In the genomic region with DNA sequence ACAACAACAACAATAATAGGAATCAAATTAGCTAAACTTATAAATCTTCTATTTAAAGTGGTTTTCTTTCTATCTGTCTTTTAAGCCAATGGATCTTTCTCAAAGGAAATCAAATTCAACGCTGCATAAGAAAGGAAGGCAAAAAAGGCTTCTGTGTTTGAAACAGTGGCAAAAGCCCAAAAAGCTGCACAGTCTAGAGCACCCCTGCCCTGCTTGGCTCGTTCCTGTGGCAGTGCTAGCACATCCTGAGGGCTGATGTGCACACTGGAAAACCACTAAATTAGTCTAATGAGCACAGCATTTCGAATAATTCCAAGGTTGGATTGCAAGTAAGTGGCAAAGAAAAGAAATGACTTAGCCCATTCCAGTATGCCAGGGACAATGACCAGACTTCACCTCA, we compare ENCODE assay signal across 26 cellular contexts.
"Had no signal": no experiment of that assay in that cellular context is flagged by ENCODE, and none has a peak within 500 bp of the region (broad histone marks: within the 10 kb centered on the region; RNA-seq: fewer than 3 reads in every experiment).

No MANE protein-coding gene starts in this region.

- H3K4me2 ChIP-seq: smooth muscle cell had no signal

- H3K4me1 ChIP-seq: adrenal gland, esophagus muscularis mucosa, left lung, lower lobe of right lung, psoas muscle, right atrium auricular region, stomach, tibial nerve had no signal

- H3K27me3 Mint-ChIP-seq: activated naive CD8-positive, alpha-beta T cell; dendritic cell treated with granulocyte-macrophage colony-stimulating factor and Interleukin-4, amounts not matched to agents 40 ng/mL and 50 ng/mL, for 4 days; stimulated activated naive B cell treated with anti-CD40 and anti-IgM and Interleukin-4, amounts not matched to agents 10 μg/mL and 1 μg/mL and 100 μg/mL, for 72 hours had no signal

- H3K4me3 Mint-ChIP-seq: activated naive CD8-positive, alpha-beta T cell; dendritic cell treated with granulocyte-macrophage colony-stimulating factor and Interleukin-4, amounts not matched to agents 40 ng/mL and 50 ng/mL, for 4 days; endodermal cell; immature natural killer cell; nephron; stimulated activated naive B cell treated with anti-CD40 and anti-IgM and Interleukin-4, amounts not matched to agents 10 μg/mL and 1 μg/mL and 100 μg/mL, for 72 hours had no signal

- H3K27ac ChIP-seq: adrenal gland, esophagus muscularis mucosa, left lung, lower lobe of right lung, neutrophil, ovary, psoas muscle, right atrium auricular region, stomach, tibial nerve had no signal

- H3K4me3 ChIP-seq: adrenal gland, esophagus muscularis mucosa, left lung, lower lobe of right lung, ovary, psoas muscle, right atrium auricular region, smooth muscle cell, stomach, tibial nerve had no signal

- DNase-seq: activated CD4-positive, alpha-beta T cell treated with anti-CD3 and anti-CD28 coated beads for 4 hours; activated CD4-positive, alpha-beta T cell treated with anti-CD3 and anti-CD28 coated beads, Interleukin-2, amount 50 U/mL, for 4 hours; activated CD8-positive, alpha-beta memory T cell treated with anti-CD3 and anti-CD28 coated beads for 24 hours; activated effector memory CD4-positive, alpha-beta T cell treated with Interleukin-2 at 50 U/mL for 16 hours; activated naive CD4-positive, alpha-beta T cell treated with Interleukin-2 at 50 U/mL for 16 hours; adrenal gland; endodermal cell; foreskin melanocyte; immature natural killer cell; left lung; lower lobe of right lung; ovary; psoas muscle; stimulated activated CD4-positive, alpha-beta T cell treated with anti-CD3 and anti-CD28 coated beads, Interleukin-15, amount 100 ng/mL, for 24 hours; stimulated activated CD4-positive, alpha-beta T cell treated with anti-CD3 and anti-CD28 coated beads, Interleukin-2, amount 100 ng/mL, for 24 hours; stimulated activated naive B cell treated with anti-CD40 and anti-IgM and Interleukin-4, amounts not matched to agents 10 μg/mL and 1 μg/mL and 100 μg/mL, for 72 hours; stomach had no signal

- H3K27ac Mint-ChIP-seq: activated naive CD8-positive, alpha-beta T cell; dendritic cell treated with granulocyte-macrophage colony-stimulating factor and Interleukin-4, amounts not matched to agents 40 ng/mL and 50 ng/mL, for 4 days; endodermal cell; nephron; stimulated activated naive B cell treated with anti-CD40 and anti-IgM and Interleukin-4, amounts not matched to agents 10 μg/mL and 1 μg/mL and 100 μg/mL, for 72 hours had no signal

- H3K9me3 Mint-ChIP-seq: dendritic cell treated with granulocyte-macrophage colony-stimulating factor and Interleukin-4, amounts not matched to agents 40 ng/mL and 50 ng/mL, for 4 days; endodermal cell; immature natural killer cell; nephron; stimulated activated naive B cell treated with anti-CD40 and anti-IgM and Interleukin-4, amounts not matched to agents 10 μg/mL and 1 μg/mL and 100 μg/mL, for 72 hours had no signal

- FAIRE-seq: astrocyte had no signal

- ATAC-seq: left lung; lower lobe of right lung; psoas muscle; stimulated activated naive B cell treated with anti-CD40 and anti-IgM and Interleukin-4, amounts not matched to agents 10 μg/mL and 1 μg/mL and 100 μg/mL, for 72 hours had no signal

- H3K9me3 ChIP-seq: adrenal gland, esophagus muscularis mucosa, left lung, lower lobe of right lung, neutrophil, ovary, psoas muscle, right atrium auricular region, stomach, tibial nerve had no signal

- H3K4me1 Mint-ChIP-seq: nephron; stimulated activated naive B cell treated with anti-CD40 and anti-IgM and Interleukin-4, amounts not matched to agents 10 μg/mL and 1 μg/mL and 100 μg/mL, for 72 hours had no signal
